8 cellular contexts compared by ENCODE assay signal in the genomic region with DNA sequence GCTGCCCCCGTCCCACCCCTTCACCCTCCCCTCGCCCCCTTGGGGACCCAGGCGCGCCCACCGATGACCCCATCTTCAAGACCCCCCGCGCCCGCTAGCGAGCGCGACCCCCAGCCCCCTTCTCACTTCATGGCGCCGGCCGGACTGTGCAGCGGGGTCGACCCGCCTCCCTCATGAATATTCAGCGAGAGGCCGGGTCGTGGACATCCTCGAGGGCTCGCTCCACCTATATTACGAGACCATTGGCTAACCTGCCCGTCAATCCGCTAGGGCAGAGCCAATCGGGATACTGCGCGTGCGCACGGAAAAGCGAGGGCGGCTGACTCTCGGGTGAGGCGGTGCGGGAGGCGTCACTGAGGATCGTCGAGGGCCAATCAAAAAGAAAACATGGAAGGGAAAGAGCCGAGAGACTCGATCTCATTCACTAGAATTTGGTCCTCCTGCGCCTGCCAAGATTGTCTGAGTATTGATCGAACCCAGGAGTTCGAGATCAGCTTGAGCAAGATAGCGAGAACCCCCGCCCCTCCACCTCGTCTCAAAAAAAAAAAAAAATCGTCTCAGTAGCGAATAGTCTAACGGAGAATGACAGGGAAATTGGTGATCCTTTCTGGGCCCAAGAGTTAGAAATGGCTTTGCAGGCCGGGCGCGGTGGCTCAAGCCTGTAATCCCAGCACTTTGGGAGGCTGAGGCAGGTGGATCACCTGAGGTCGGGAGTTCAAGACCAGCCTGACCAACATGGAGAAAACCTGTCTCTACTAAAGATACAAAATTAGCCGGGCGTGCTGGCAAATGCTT. TPM values are rescaled to one million over a fixed set of nuclear protein-coding genes. Genes with fewer than 3 reads are reported as not detected.
DNase-seq lines count a peak whose midpoint lies in the region; TF ChIP-seq lines count a peak whose summit lies in the region.

A gene (minus strand): TSS at position 164 of the 795 bp plus-strand sequence. CDS start 33 bp downstream, at position 131.

- CTCF ChIA-PET in activated naive CD4-positive, alpha-beta T cell treated with anti-CD3 and anti-CD28 coated beads, Interleukin-2, amount 10 ng/mL, durations not matched to agents 7 days and 5 days (lab: Charles Lee): no interaction called here

- TF ChIP-seq POLR2A in NB4 (IDR thresholded peaks at IDR 0.05; ENCODE audit: extremely low read depth, insufficient read length) (peak; percentile 61), suprapubic skin (IDR thresholded peaks at IDR 0.05) (no peak)

- peak within 1 kb of the TSS; percentile 78 for H3K9ac ChIP-seq in SK-N-MC (ENCODE audit: insufficient read length)

- H3K4me1 ChIP-seq in suprapubic skin: peaks cover 20% of the 10 kb centered on the region

- no peaks in the 10 kb centered on the region for H3K9me3 Mint-ChIP-seq in activated naive CD4-positive, alpha-beta T cell treated with anti-CD3 and anti-CD28 coated beads, Interleukin-2, amount 10 ng/mL, durations not matched to agents 7 days and 5 days

- peaks cover 21% of the 10 kb centered on the region for H3K4me1 Mint-ChIP-seq in activated naive CD4-positive, alpha-beta T cell treated with anti-CD3 and anti-CD28 coated beads, Interleukin-2, amount 10 ng/mL, durations not matched to agents 7 days and 5 days

- no peaks in the 10 kb centered on the region for H3K9me3 ChIP-seq in SK-N-MC (ENCODE audit: low read depth, low read length)
- no peaks in the 10 kb centered on the region for H3K9me3 ChIP-seq in suprapubic skin

- TF ChIP-seq EP300 in suprapubic skin (IDR thresholded peaks at IDR 0.05): no peak

- no peaks in the 10 kb centered on the region; the same call in 1 of the 2 replicates for H3K36me3 ChIP-seq in SK-N-MC (ENCODE audit: insufficient read depth, low read length)
- H3K36me3 ChIP-seq in suprapubic skin: no peaks in the 10 kb centered on the region

- H3K4me3 ChIP-seq in HFF-Myc (replicated peaks; ENCODE audit: low read depth, low read length) (peak within 1 kb of the TSS; percentile 86), NB4 (ENCODE audit: low read depth, low read length) (peak within 1 kb of the TSS; percentile 64), SK-N-MC (peak within 1 kb of the TSS; percentile 86), suprapubic skin (peak within 1 kb of the TSS; percentile 93)

- peaks cover 6% of the 10 kb centered on the region for H3K27me3 Mint-ChIP-seq in activated naive CD4-positive, alpha-beta T cell treated with anti-CD3 and anti-CD28 coated beads, Interleukin-2, amount 10 ng/mL, durations not matched to agents 7 days and 5 days

- no peaks in the 10 kb centered on the region for H3K27me3 ChIP-seq in suprapubic skin

- H3K4me3 Mint-ChIP-seq in activated naive CD4-positive, alpha-beta T cell treated with anti-CD3 and anti-CD28 coated beads, Interleukin-2, amount 10 ng/mL, durations not matched to agents 7 days and 5 days: peak within 1 kb of the TSS; percentile 83

- H3K27ac ChIP-seq in SK-N-MC (peak within 1 kb of the TSS; percentile 85), suprapubic skin (peak within 1 kb of the TSS; percentile 18)

- peaks cover 3% of the 10 kb centered on the region for H3K36me3 Mint-ChIP-seq in activated naive CD4-positive, alpha-beta T cell treated with anti-CD3 and anti-CD28 coated beads, Interleukin-2, amount 10 ng/mL, durations not matched to agents 7 days and 5 days

- 5% methylated on average over 51 of the region's 55 CpGs for WGBS in suprapubic skin

- DNase-seq in GM03348 (ENCODE audit: low spot score): peak; percentile 100
- peak; percentile 98 for DNase-seq in HFF-Myc (ENCODE audit: extremely low read depth, low read depth)
- peak; percentile 95 for DNase-seq in NB4 (ENCODE audit: low read depth)
- DNase-seq in SK-N-MC (ENCODE audit: low read depth, low spot score): peak; percentile 91
- DNase-seq in activated naive CD4-positive, alpha-beta T cell treated with anti-CD3 and anti-CD28 coated beads, Interleukin-2, amount 10 ng/mL, durations not matched to agents 7 days and 5 days: peak; percentile 99
- DNase-seq in germinal center (ENCODE audit: low spot score): peak; percentile 100
- DNase-seq in non-pigmented ciliary epithelial cell (ENCODE audit: low read depth): peak; percentile 94
- peak; percentile 100 for DNase-seq in suprapubic skin (ENCODE audit: low spot score in 2 of 2)

- H3K27ac Mint-ChIP-seq in activated naive CD4-positive, alpha-beta T cell treated with anti-CD3 and anti-CD28 coated beads, Interleukin-2, amount 10 ng/mL, durations not matched to agents 7 days and 5 days: peak within 1 kb of the TSS; percentile 96

- TF ChIP-seq CTCF in HFF-Myc (IDR thresholded peaks at IDR 0.05; ENCODE audit: low read depth, low read length, missing control alignments) (no peak), NB4 (IDR thresholded peaks at IDR 0.05; ENCODE audit: low read depth, low read length) (no peak), suprapubic skin (IDR thresholded peaks at IDR 0.05) (no peak)

RNA-seq across cellular contexts. Expression of the gene that starts here (rescaled TPM):
- total RNA-seq in suprapubic skin: 10 to 100 TPM; 10.2 to 22.3 (median 14.1) TPM

Comparison
In these comparisons a context has a peak if more than half of its experiments do, and no peak if none do; other contexts are left out.
1. Peak in every context shown above with its lines: DNase-seq, H3K4me3 ChIP-seq and H3K27ac ChIP-seq.